Comparison of ENCODE assay signal across 1 cellular context in genomic region chr6:26054937-26055669, GRCh38.
TF ChIP-seq lines count a peak whose summit lies in the region.

No MANE protein-coding gene starts in this region.

TF ChIP-seq in HepG2, 621 proteins besides CTCF, POLR2A, EP300 and RAD21 (continued from another document and continues in another):
- TF ChIP-seq NBN (conservative IDR thresholded peaks at IDR 0.05) (no peak), THRA (CRISPR knock-in tag; IDR thresholded peaks at IDR 0.05; ENCODE audit: borderline replicate concordance) (peak; percentile 30; the same call in 1 of the 2 replicates), HNRNPH1 (optimal IDR thresholded peaks at IDR 0.05; ENCODE audit: low read depth, low read length) (peak; percentile 98), ZNF788 (CRISPR knock-in tag; IDR thresholded peaks at IDR 0.05; ENCODE audit: borderline replicate concordance) (peak; percentile 77; the same call in 1 of the 2 replicates), ZNF883 (CRISPR knock-in tag; IDR thresholded peaks at IDR 0.05; ENCODE audit: not compliant biosample characterization) (no peak), PAXIP1 (CRISPR knock-in tag; conservative IDR thresholded peaks at IDR 0.05) (peak; percentile 54), ZBTB7B (CRISPR knock-in tag; IDR thresholded peaks at IDR 0.05) (0 out of 2 replicates have a peak, but pooled peaks have one; percentile 11), ZNF12 (CRISPR knock-in tag; IDR thresholded peaks at IDR 0.05) (peak; percentile 82; the same call in 1 of the 2 replicates), HNF4A (CRISPR knock-in tag; IDR thresholded peaks at IDR 0.05) (peak; percentile 40), RAD51 (IDR thresholded peaks at IDR 0.05; ENCODE audit: borderline replicate concordance) (no peak), RXRB (CRISPR knock-in tag; IDR thresholded peaks at IDR 0.05; ENCODE audit: borderline replicate concordance) (peak; percentile 97), RFXAP (CRISPR knock-in tag; IDR thresholded peaks at IDR 0.05; ENCODE audit: borderline replicate concordance) (peak; percentile 65), XBP1 (CRISPR knock-in tag; IDR thresholded peaks at IDR 0.05) (no peak), KMT2B (CRISPR knock-in tag; IDR thresholded peaks at IDR 0.05) (peak; percentile 92), ATF6 (CRISPR knock-in tag; conservative IDR thresholded peaks at IDR 0.05) (no peak), SNAPC4 (CRISPR knock-in tag; IDR thresholded peaks at IDR 0.05) (0 out of 2 replicates have a peak, but pooled peaks have one; percentile 36), TCF7L2 (IDR thresholded peaks at IDR 0.05; ENCODE audit: low read depth, low read length) (no peak), MLXIP (CRISPR knock-in tag; IDR thresholded peaks at IDR 0.05; ENCODE audit: borderline replicate concordance) (no peak), FOXK2 (IDR thresholded peaks at IDR 0.05) (peak; percentile 88), XRCC5 (optimal IDR thresholded peaks at IDR 0.05; ENCODE audit: low read length) (peak; percentile 32), THAP7 (CRISPR knock-in tag; IDR thresholded peaks at IDR 0.05) (no peak; the same call in 1 of the 2 replicates), ATF2 (CRISPR knock-in tag; IDR thresholded peaks at IDR 0.05) (no peak; the same call in 1 of the 2 replicates), MEIS2 (CRISPR knock-in tag; IDR thresholded peaks at IDR 0.05) (peak; percentile 86), RCOR2 (CRISPR knock-in tag; IDR thresholded peaks at IDR 0.05) (no peak), ZBTB2 (CRISPR knock-in tag; IDR thresholded peaks at IDR 0.05; ENCODE audit: low read depth) (no peak), ZNF382 (CRISPR knock-in tag; IDR thresholded peaks at IDR 0.05; ENCODE audit: borderline replicate concordance) (no peak), ELF4 (CRISPR knock-in tag; IDR thresholded peaks at IDR 0.05; ENCODE audit: borderline replicate concordance) (no peak), ZFP1 (CRISPR knock-in tag; IDR thresholded peaks at IDR 0.05) (peak; percentile 43), ZNF879 (CRISPR knock-in tag; IDR thresholded peaks at IDR 0.05) (peak; percentile 64; the same call in 1 of the 2 replicates), ZNF710 (CRISPR knock-in tag; IDR thresholded peaks at IDR 0.05; ENCODE audit: borderline replicate concordance) (peak; percentile 29; the same call in 1 of the 2 replicates), ZNF367 (CRISPR knock-in tag; IDR thresholded peaks at IDR 0.05; ENCODE audit: borderline replicate concordance) (0 out of 2 replicates have a peak, but pooled peaks have one; percentile 46), ZNF691 (CRISPR knock-in tag; IDR thresholded peaks at IDR 0.05; ENCODE audit: borderline replicate concordance, low read depth) (no peak), REXO4 (CRISPR knock-in tag; IDR thresholded peaks at IDR 0.05; ENCODE audit: borderline replicate concordance) (no peak), MAFK (conservative IDR thresholded peaks at IDR 0.05 in 1 of 2, IDR thresholded peaks at IDR 0.05 in 1 of 2; ENCODE audit: low read length in 2 of 2) (peak in 1 of 2 experiments; percentile 28; a peak in 1 of 4 replicates), THYN1 (CRISPR knock-in tag; IDR thresholded peaks at IDR 0.05; ENCODE audit: borderline replicate concordance, low read depth) (0 out of 2 replicates have a peak, but pooled peaks have one; percentile 79)
